ENCODE assay signal across 9 cellular contexts in the genomic region with DNA sequence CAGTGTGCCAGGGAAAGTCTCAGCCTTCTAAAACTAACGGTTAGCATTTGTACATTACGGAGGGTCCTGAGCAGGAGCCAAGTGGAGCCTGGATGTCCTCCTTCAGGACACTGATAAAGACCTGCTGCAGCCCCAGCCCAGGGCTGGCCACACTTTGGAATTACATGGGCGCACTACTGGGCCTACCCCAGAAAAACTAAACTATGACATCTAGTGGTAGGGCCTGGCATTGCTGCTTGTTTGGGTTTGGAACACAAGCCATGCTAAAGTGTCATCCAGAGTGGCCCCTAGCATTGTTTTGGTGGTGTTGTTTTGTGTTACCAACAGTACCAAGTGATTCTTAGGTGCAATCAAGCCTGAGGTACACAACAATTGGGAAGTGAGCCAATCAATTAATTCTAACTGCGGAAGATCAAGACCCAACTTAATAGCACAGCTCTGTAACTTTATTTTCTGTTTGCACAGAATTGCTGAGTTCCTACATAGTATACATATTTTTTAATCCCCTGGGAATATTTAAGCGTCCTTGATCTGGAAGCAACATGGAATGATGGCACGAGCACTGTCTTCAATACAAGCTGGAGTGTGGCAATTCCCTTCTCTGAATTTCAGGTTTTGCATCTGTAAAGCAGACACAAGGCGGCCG.
DNase-seq lines count a peak whose midpoint lies in the region; ATAC-seq and TF ChIP-seq lines count a peak whose summit lies in the region.
"Had no signal": no experiment of that assay in that cellular context is flagged by ENCODE, and none has a peak within 500 bp of the region (broad histone marks: within the 10 kb centered on the region; RNA-seq: fewer than 3 reads in every experiment).

No MANE protein-coding gene starts in this region.

- no peaks in the 10 kb centered on the region for H3K4me1 ChIP-seq in CD8-positive, alpha-beta memory T cell (ENCODE audit: insufficient read depth, low read length)

- H3K27ac Mint-ChIP-seq in CD8-positive, alpha-beta memory T cell = no peak overlapping the region

- CTCF ChIA-PET in CD8-positive, alpha-beta memory T cell (lab: Charles Lee) = interaction anchor here (1.0 kb wide), 1 partner anchor 61 kb away, joined by 3 read pairs; no protein-coding TSS in a partner anchor

- TF ChIP-seq CTCF in AG09309 (IDR thresholded peaks at IDR 0.05; ENCODE audit: control insufficient read depth, insufficient read depth, low read depth, low read length, missing control alignments) (peak; percentile 86), GM10266 (IDR thresholded peaks at IDR 0.05; ENCODE audit: control insufficient read depth, insufficient read depth, low read depth, missing control alignments) (peak; percentile 92), omental fat pad (IDR thresholded peaks at IDR 0.05) (peak in 1 of 3 donors; percentile 49)

- H3K27me3 ChIP-seq in CD8-positive, alpha-beta memory T cell (ENCODE audit: insufficient read depth, low read length, poor library complexity, severe bottlenecking) = no peaks in the 10 kb centered on the region

- POLR2A ChIA-PET in CD8-positive, alpha-beta memory T cell (lab: Charles Lee) = no interaction called here

- no peaks in the 10 kb centered on the region for H3K36me3 Mint-ChIP-seq in CD8-positive, alpha-beta memory T cell
- H3K36me3 Mint-ChIP-seq: naive thymus-derived CD8-positive, alpha-beta T cell had no signal

- peaks cover 0 to 1% of the 10 kb centered on the region in 2 donors for H3K27me3 Mint-ChIP-seq in CD8-positive, alpha-beta memory T cell

- DNase-seq in AG09309 (ENCODE audit: low read depth) (peak; percentile 1), GM10266 (ENCODE audit: extremely low spot score) (peak; percentile 59), NCI-H1092 (lab: John Stamatoyannopoulos, UW) (peak; percentile 9), germinal center (ENCODE audit: low spot score) (peak; percentile 73), omental fat pad (ENCODE audit: low spot score) (peak; percentile 25)
- DNase-seq in activated CD8-positive, alpha-beta memory T cell treated with anti-CD3 and anti-CD28 coated beads for 24 hours = peak; percentile 57
- no peak for DNase-seq in CD8-positive, alpha-beta memory T cell
- DNase-seq in stimulated activated naive CD4-positive, alpha-beta T cell treated with Interleukin-2 at 50 U/mL for 16 hours (lab: John Stamatoyannopoulos, UW) = no peak

- no peaks in the 10 kb centered on the region for H3K9me3 ChIP-seq in CD8-positive, alpha-beta memory T cell (ENCODE audit: low read length)

- H3K36me3 ChIP-seq in CD8-positive, alpha-beta memory T cell (ENCODE audit: insufficient read depth, low read length) = no peaks in the 10 kb centered on the region

- no peaks in the 10 kb centered on the region for H3K4me1 Mint-ChIP-seq in CD8-positive, alpha-beta memory T cell

- peaks cover 0 to 5% (median 0%) of the 10 kb centered on the region in 5 donors for H3K9me3 Mint-ChIP-seq in CD8-positive, alpha-beta memory T cell

- H3K4me3 Mint-ChIP-seq in CD8-positive, alpha-beta memory T cell = no peak overlapping the region
- H3K4me3 Mint-ChIP-seq: naive thymus-derived CD8-positive, alpha-beta T cell had no signal

- no peak overlapping the region for H3K27ac ChIP-seq in CD8-positive, alpha-beta memory T cell (ENCODE audit: low read depth, low read length)

- no peak for ATAC-seq in omental fat pad (ENCODE audit: low FRiP score)
- ATAC-seq: naive thymus-derived CD8-positive, alpha-beta T cell had no signal

- H3K4me3 ChIP-seq in AG09309 (ENCODE audit: control insufficient read depth, low read depth, low read length) = no peak overlapping the region
- H3K4me3 ChIP-seq in CD8-positive, alpha-beta memory T cell (ENCODE audit: low read length) = no peak overlapping the region

Comparison
In these comparisons a context has a peak if more than half of its experiments do, and no peak if none do; other contexts are left out.
1. DNase-seq: peak in AG09309 (single experiment), GM10266 (single experiment), NCI-H1092 (single experiment), activated CD8-positive, alpha-beta memory T cell treated with anti-CD3 and anti-CD28 coated beads for 24 hours (single experiment), germinal center (single experiment) and omental fat pad (single experiment); none in CD8-positive, alpha-beta memory T cell (0 of 5) and stimulated activated naive CD4-positive, alpha-beta T cell treated with Interleukin-2 at 50 U/mL for 16 hours (single experiment).